In the genomic region with DNA sequence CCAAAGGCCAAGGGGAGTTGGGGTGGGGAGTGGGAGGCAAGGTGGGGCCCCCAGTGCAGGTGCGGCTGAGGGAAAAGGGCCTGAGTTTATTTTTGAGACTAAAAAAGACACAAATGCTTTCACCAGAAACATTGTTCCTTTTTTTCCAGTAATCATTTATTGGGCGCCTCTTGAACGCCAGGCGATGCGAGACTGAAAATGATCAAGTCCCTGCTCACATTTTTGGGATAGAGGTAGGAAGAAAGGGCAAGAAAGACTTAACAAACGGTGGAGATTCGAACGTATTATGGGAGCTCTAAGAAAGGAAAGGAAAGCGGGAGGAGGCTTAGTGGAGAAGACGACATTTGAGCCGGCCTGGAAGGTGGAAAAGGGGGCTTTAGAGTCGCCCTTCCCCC, we compare ENCODE assay signal across 8 cellular contexts. TPM values are rescaled to one million over a fixed set of nuclear protein-coding genes. Genes with fewer than 3 reads are reported as not detected.
DNase-seq lines count a peak whose midpoint lies in the region; ATAC-seq and TF ChIP-seq lines count a peak whose summit lies in the region.

No MANE protein-coding gene starts in this region.

- TF ChIP-seq EP300 in esophagus muscularis mucosa (IDR thresholded peaks at IDR 0.05): no peak

- WGBS in esophagus muscularis mucosa: 26% methylated on average over 12 of the region's 12 CpGs
- WGBS in psoas muscle, 3 donors: 23 to 26% (median 25%) methylated on average over 12 of the region's 12 CpGs

- peaks cover 4% of the 10 kb centered on the region; the same call in 1 of the 2 replicates for H4K20me1 ChIP-seq in DOHH2 (ENCODE audit: control insufficient read depth, insufficient read depth, low read depth, low read length)

- H3K9me3 ChIP-seq in DOHH2 (ENCODE audit: control insufficient read depth, insufficient read depth, low read length) (no peaks in the 10 kb centered on the region), Peyer's patch (no peaks in the 10 kb centered on the region), esophagus muscularis mucosa (no peaks in the 10 kb centered on the region), psoas muscle (no peaks in the 10 kb centered on the region)

- ATAC-seq in psoas muscle (no peak), GM19463 (IDR thresholded peaks at IDR 0.05; ENCODE audit: unreplicated experiment) (no peak)

- H3K4me1 ChIP-seq in DOHH2 (ENCODE audit: control insufficient read depth, low read length): peaks cover 25% of the 10 kb centered on the region
- peaks cover 0 to 24% (median 9%) of the 10 kb centered on the region in 4 donors for H3K4me1 ChIP-seq in Peyer's patch
- peaks cover 31 to 68% (median 59%) of the 10 kb centered on the region in 4 donors for H3K4me1 ChIP-seq in esophagus muscularis mucosa
- H3K4me1 ChIP-seq in psoas muscle: peaks cover 5% of the 10 kb centered on the region

- intact Hi-C loops in esophagus muscularis mucosa (cut with DNase I) (no loop called here), psoas muscle (cut with DNase I) (no loop called here)

- peaks cover 40% of the 10 kb centered on the region for H3K79me2 ChIP-seq in DOHH2 (ENCODE audit: control insufficient read depth, low read length)

- TF ChIP-seq CTCF in DOHH2 (IDR thresholded peaks at IDR 0.05; ENCODE audit: low read depth, low read length, poor library complexity, severe bottlenecking): no peak
- no peak for TF ChIP-seq CTCF in Peyer's patch (IDR thresholded peaks at IDR 0.05)
- no peak for TF ChIP-seq CTCF in esophagus muscularis mucosa (IDR thresholded peaks at IDR 0.05)
- TF ChIP-seq CTCF in psoas muscle (IDR thresholded peaks at IDR 0.05): no peak

- no peak for DNase-seq in Peyer's patch
- no peak for DNase-seq in esophagus muscularis mucosa (ENCODE audit: extremely low spot score)
- DNase-seq in psoas muscle: no peak
- DNase-seq in NCI-H526 (lab: John Stamatoyannopoulos, UW): no peak
- no peak for DNase-seq in NK-92 treated with Interleukin-12 subunit alpha and Interleukin-12 subunit beta, amount 100 ng/mL, for 24 hours (lab: John Stamatoyannopoulos, UW)
- DNase-seq in occipital lobe (lab: John Stamatoyannopoulos, UW): no peak

- H3K4me2 ChIP-seq in DOHH2 (ENCODE audit: low read length): peak overlapping the region; percentile 73

- H3K4me3 ChIP-seq in DOHH2 (ENCODE audit: low read length) (peak overlapping the region; percentile 83), Peyer's patch (peak overlapping the region; percentile 74 to 95 (median 86)), esophagus muscularis mucosa (peak overlapping the region; percentile 77 to 94 (median 88)), psoas muscle (peak overlapping the region; percentile 94)

- no peaks in the 10 kb centered on the region for H3K9me2 ChIP-seq in DOHH2 (replicated peaks; ENCODE audit: control insufficient read depth, low read length)

- no peaks in the 10 kb centered on the region for H3F3A ChIP-seq in DOHH2 (ENCODE audit: control insufficient read depth, insufficient read depth)

- TF ChIP-seq POLR2A in Peyer's patch (IDR thresholded peaks at IDR 0.05) (no peak), esophagus muscularis mucosa (IDR thresholded peaks at IDR 0.05; ENCODE audit: low read depth) (no peak)

- H3K27me3 ChIP-seq in DOHH2 (ENCODE audit: control insufficient read depth, low read length) (no peaks in the 10 kb centered on the region; the same call in 1 of the 2 replicates), Peyer's patch (no peaks in the 10 kb centered on the region), esophagus muscularis mucosa (peaks cover 0 to 18% (median 3%) of the 10 kb centered on the region in 4 donors), psoas muscle (ENCODE audit: insufficient read depth in 3 of 3, low read length in 2 of 3) (peaks cover 0 to 7% (median 4%) of the 10 kb centered on the region in 3 donors)

- H3K27ac ChIP-seq in DOHH2 (ENCODE audit: low read depth, low read length) (peak overlapping the region; percentile 39; the same call in 1 of the 2 replicates), Peyer's patch (peak overlapping the region; percentile 85 to 88 (median 87)), esophagus muscularis mucosa (replicated peaks in 1 of 4) (peak overlapping the region; percentile 87 to 92 (median 90)), psoas muscle (peak overlapping the region; percentile 84)

- H3K36me3 ChIP-seq in DOHH2 (ENCODE audit: control insufficient read depth, low read length) (peaks cover 40% of the 10 kb centered on the region), Peyer's patch (peaks cover 0 to 26% (median 0%) of the 10 kb centered on the region in 3 donors), esophagus muscularis mucosa (peaks cover 20 to 30% (median 25%) of the 10 kb centered on the region in 4 donors), psoas muscle (ENCODE audit: insufficient read depth in 1 of 2, low read depth in 1 of 2) (peaks cover 0 to 33% of the 10 kb centered on the region in 2 donors)

RNA-seq across cellular contexts. Expression of gene SF3B2, which starts 0.8 kb away (rescaled TPM):
- total RNA-seq in Peyer's patch: 100 to 1,000 TPM; 127 to 340 (median 171) TPM
- 100 to 1,000 TPM; 117 to 160 (median 137) TPM for total RNA-seq in esophagus muscularis mucosa
- total RNA-seq in psoas muscle: 100 to 1,000 TPM in 1 of 4 donors, 10 to 100 TPM in 3; 62.8 to 114 (median 86.4) TPM
- 100 to 1,000 TPM in 2 of 3 donors, 10 to 100 TPM in 1; 66.2 to 135 (median 114) TPM for polyA plus RNA-seq in psoas muscle
- total RNA-seq in occipital lobe: 88.6 TPM

RNA-seq across cellular contexts. Expression of gene GAL3ST3, which starts 2.4 kb away (rescaled TPM):
- total RNA-seq in Peyer's patch (not detected), esophagus muscularis mucosa (1 to 10 TPM in 3 of 4 donors, under 1 TPM in 1; 0.83 to 7.4 (median 3.3) TPM), psoas muscle (under 1 TPM in 1 of 4 donors, not detected in 3; 0.36 TPM), occipital lobe (14.0 TPM)
- under 1 TPM in 1 of 3 donors, not detected in 2; 0.03 TPM for polyA plus RNA-seq in psoas muscle

RNA-seq across cellular contexts. Expression of gene PACS1, which starts 18.7 kb away (rescaled TPM):
- total RNA-seq in Peyer's patch (10 to 100 TPM; 10.3 to 52.0 (median 22.3) TPM), esophagus muscularis mucosa (10 to 100 TPM; 37.1 to 97.8 (median 54.3) TPM), psoas muscle (10 to 100 TPM; 16.3 to 27.8 (median 24.9) TPM), occipital lobe (34.5 TPM)
- 10 to 100 TPM in 1 of 3 donors, 1 to 10 TPM in 2; 7.4 to 16.0 (median 9.0) TPM for polyA plus RNA-seq in psoas muscle

RNA-seq across cellular contexts. Expression of gene CATSPER1, which starts 25.1 kb away (rescaled TPM):
- total RNA-seq in Peyer's patch (not detected), esophagus muscularis mucosa (under 1 TPM in 1 of 4 donors, not detected in 3; 0.52 TPM), psoas muscle (not detected), occipital lobe (not detected)
- under 1 TPM in 2 of 3 donors, not detected in 1; 0.01 to 0.55 TPM for polyA plus RNA-seq in psoas muscle

RNA-seq across cellular contexts. Expression of gene CST6, which starts 39.6 kb away (rescaled TPM):
- not detected for total RNA-seq in Peyer's patch
- not detected for total RNA-seq in esophagus muscularis mucosa
- under 1 TPM in 3 of 4 donors, not detected in 1; 0.40 to 0.93 (median 0.47) TPM for total RNA-seq in psoas muscle
- 10 to 100 TPM in 1 of 3 donors, under 1 TPM in 1, not detected in 1; 0.13 to 18.7 TPM for polyA plus RNA-seq in psoas muscle
- not detected for total RNA-seq in occipital lobe

Comparison
In these comparisons a context has a peak if more than half of its experiments do, and no peak if none do; other contexts are left out.
1. H3K27ac ChIP-seq: peak in every context shown above with its lines; median percentile 90 in esophagus muscularis mucosa; 87 in Peyer's patch; 84 in psoas muscle; 39 in DOHH2.